Comparison of ENCODE assay signal across 23 cellular contexts in the genomic region with DNA sequence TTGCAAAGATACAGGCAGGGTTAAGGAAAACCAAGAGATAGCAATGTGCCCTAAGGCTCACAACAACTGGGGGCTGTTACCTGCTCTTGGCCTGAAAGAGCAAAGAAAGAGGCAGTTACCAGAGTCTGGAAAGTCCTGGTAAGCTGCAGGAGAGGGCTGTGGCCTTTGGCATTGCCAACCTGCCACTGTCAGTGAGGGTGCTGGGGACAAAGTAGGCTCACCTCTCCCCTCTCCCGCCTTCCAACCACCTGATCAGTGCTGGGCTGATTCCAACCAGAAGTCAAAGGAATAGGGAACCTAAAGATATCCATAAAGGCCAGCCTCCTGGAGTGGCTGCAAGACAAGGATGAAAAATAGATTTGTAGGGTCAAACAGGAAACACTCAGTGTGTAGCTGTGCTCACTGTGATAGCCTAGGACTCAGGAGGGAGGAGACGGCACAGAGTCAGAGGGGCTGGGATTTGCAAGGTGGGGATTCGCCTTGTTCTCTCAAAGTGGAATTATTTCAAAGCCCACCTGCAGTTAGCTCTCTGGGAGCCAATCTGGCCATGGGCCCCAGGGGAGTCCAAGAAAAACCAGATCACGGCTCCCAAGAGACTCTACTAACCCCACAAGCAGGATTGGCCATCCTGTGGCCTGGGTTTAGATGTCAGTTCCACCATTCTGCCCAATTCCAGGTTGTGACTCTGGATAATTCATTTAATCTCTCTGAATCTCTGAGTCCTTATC.
A peak's percentile ranks its signal among the peaks of the same experiment; 100 is the strongest.
DNase-seq lines count a peak whose midpoint lies in the region; ATAC-seq and TF ChIP-seq lines count a peak whose summit lies in the region.
"Had no signal": no experiment of that assay in that cellular context is flagged by ENCODE, and none has a peak within 500 bp of the region (broad histone marks: within the 10 kb centered on the region; RNA-seq: fewer than 3 reads in every experiment).

No MANE protein-coding gene starts in this region.

- H3K27ac ChIP-seq in Karpas-422 (ENCODE audit: low read length) = peak overlapping the region; percentile 97
- H3K27ac ChIP-seq in heart right ventricle = peak overlapping the region; percentile 60 to 91 (median 84)
- H3K27ac ChIP-seq in psoas muscle = peak overlapping the region; percentile 85
- H3K27ac ChIP-seq: KMS-11 had no signal

- DNase-seq in Right ventricle myocardium superior (no peak), cardiac septum (ENCODE audit: low spot score) (no peak), Karpas-422 (peak; percentile 92), heart right ventricle (peak; percentile 27 to 55), psoas muscle (no peak), NCI-H1694 (lab: John Stamatoyannopoulos, UW) (no peak), NAMALWA (ENCODE audit: low spot score) (no peak)
- DNase-seq: Caco-2; CD4-positive, alpha-beta T cell; DMS 273 treated with DMSO at 0.1 percent for 48 hours; DMS79 treated with DMSO at 0.1 percent for 48 hours; GOT3; HCEC 1CT; IMR-90; NCI-H1417 treated with DMSO at 0.1 percent for 48 hours; NCI-H187 treated with DMSO at 0.1 percent for 48 hours; NCI-H2107; NCI-H2227 treated with DMSO at 0.1 percent for 48 hours; NCI-H510A treated with DMSO at 0.1 percent for 48 hours; NCI-H748 treated with DMSO at 0.1 percent for 48 hours had no signal

- H3K36me3 ChIP-seq in Karpas-422 (ENCODE audit: insufficient read depth, low read length) = no peaks in the 10 kb centered on the region
- H3K36me3 ChIP-seq in heart right ventricle = no peaks in the 10 kb centered on the region
- no peaks in the 10 kb centered on the region for H3K36me3 ChIP-seq in psoas muscle (ENCODE audit: insufficient read depth in 1 of 2, low read depth in 1 of 2)

- intact Hi-C loops in Right ventricle myocardium superior (cut with DNase I) = no loop called here
- intact Hi-C loops in cardiac septum (cut with DNase I) = loop anchor here (2.0 to 5.0 kb wide), 3 partner anchors 34 to 203 kb away; partner anchors contain the start of gene LPP
- intact Hi-C loops in heart right ventricle (cut with DNase I) = loop anchor here in 1 of 10 donors (5.0 kb wide), 1 partner anchor 202 kb away; the partner anchor contains the start of gene BCL6
- intact Hi-C loops in psoas muscle (cut with DNase I) = loop anchor here in 1 of 2 donors (5.0 kb wide), 1 partner anchor 202 kb away; the partner anchor contains the start of gene BCL6

- no peaks in the 10 kb centered on the region for H3K9me2 ChIP-seq in Karpas-422 (replicated peaks; ENCODE audit: insufficient read depth, low read length)

- no peak overlapping the region for H2AFZ ChIP-seq in Karpas-422 (ENCODE audit: low read length)

- H3K27me3 ChIP-seq in Karpas-422 (ENCODE audit: low read length) (no peaks in the 10 kb centered on the region), heart right ventricle (no peaks in the 10 kb centered on the region), psoas muscle (ENCODE audit: insufficient read depth in 3 of 3, low read length in 2 of 3) (no peaks in the 10 kb centered on the region)

- H3K9me3 ChIP-seq in Karpas-422 (ENCODE audit: low read length) = no peaks in the 10 kb centered on the region
- H3K9me3 ChIP-seq in heart right ventricle = no peaks in the 10 kb centered on the region
- no peaks in the 10 kb centered on the region for H3K9me3 ChIP-seq in psoas muscle
- H3K9me3 ChIP-seq: Caco-2 had no signal

- H3K79me2 ChIP-seq in Karpas-422 (ENCODE audit: low read length) = no peaks in the 10 kb centered on the region

- WGBS in heart right ventricle, 2 donors = 56 to 71% methylated on average over 4 of the region's 4 CpGs
- 70 to 82% (median 75%) methylated on average over 4 of the region's 4 CpGs for WGBS in psoas muscle, 3 donors

- peak overlapping the region; percentile 77 for H3K4me2 ChIP-seq in Karpas-422 (ENCODE audit: low read depth, low read length, poor library complexity, severe bottlenecking)
- H3K4me2 ChIP-seq: KMS-11 had no signal

- TF ChIP-seq CTCF in heart right ventricle (IDR thresholded peaks at IDR 0.05) = no peak
- TF ChIP-seq CTCF in psoas muscle (IDR thresholded peaks at IDR 0.05) = no peak

- H3K4me1 ChIP-seq in Karpas-422 (ENCODE audit: low read length) (peaks cover 100% of the 10 kb centered on the region), heart right ventricle (peaks cover 5 to 54% (median 33%) of the 10 kb centered on the region in 9 donors), psoas muscle (peaks cover 39% of the 10 kb centered on the region)

- H3K9ac ChIP-seq in Karpas-422 (ENCODE audit: low read length) = peak overlapping the region; percentile 84
- H3K9ac ChIP-seq: KMS-11 had no signal

- H4K20me1 ChIP-seq in Karpas-422 (ENCODE audit: insufficient read depth, low read depth, low read length) = no peaks in the 10 kb centered on the region

- no peak overlapping the region for H3K4me3 ChIP-seq in Karpas-422 (ENCODE audit: low read length)
- H3K4me3 ChIP-seq in heart right ventricle = no peak overlapping the region
- no peak overlapping the region for H3K4me3 ChIP-seq in psoas muscle

- ATAC-seq in Right ventricle myocardium superior (ENCODE audit: poor library complexity) = peak; percentile 70
- peak; percentile 48 to 84 (median 57) for ATAC-seq in heart right ventricle
- ATAC-seq in psoas muscle = peak in 1 of 4 donors; percentile 24
- ATAC-seq in HG03108 (IDR thresholded peaks at IDR 0.05; ENCODE audit: unreplicated experiment) = no peak
- ATAC-seq: Panc1 had no signal

Comparison
In these comparisons a context has a peak if more than half of its experiments do, and no peak if none do; other contexts are left out.
1. DNase-seq: peak in Karpas-422 (single experiment) and heart right ventricle (2 of 2); none in Right ventricle myocardium superior (single experiment), cardiac septum (single experiment), psoas muscle (0 of 2), NCI-H1694 (single experiment) and NAMALWA (single experiment).
2. Peak in every context shown above with its lines, with median percentiles within 50 percentile points of each other: H3K27ac ChIP-seq.